ENCODE assay signal across 8 cellular contexts in genomic region chr5:78221964-78222451, GRCh38.
DNase-seq lines count a peak whose midpoint lies in the region; ATAC-seq and TF ChIP-seq lines count a peak whose summit lies in the region.

No MANE protein-coding gene starts in this region.

- no peak overlapping the region for H3K27ac ChIP-seq in Peyer's patch
- no peak overlapping the region for H3K27ac ChIP-seq in CD8-positive, alpha-beta memory T cell (ENCODE audit: low read depth, low read length)

- H3K36me3 Mint-ChIP-seq in CD8-positive, alpha-beta memory T cell: peaks cover 28 to 52% (median 33%) of the 10 kb centered on the region in 3 donors

- H3K27me3 Mint-ChIP-seq in CD8-positive, alpha-beta memory T cell: no peaks in the 10 kb centered on the region

- peaks cover 9 to 15% (median 11%) of the 10 kb centered on the region in 3 donors for H3K4me1 Mint-ChIP-seq in CD8-positive, alpha-beta memory T cell

- no peaks in the 10 kb centered on the region for H3K4me1 ChIP-seq in Peyer's patch
- no peaks in the 10 kb centered on the region for H3K4me1 ChIP-seq in CD8-positive, alpha-beta memory T cell (ENCODE audit: insufficient read depth, low read length)

- peak overlapping the region in 1 of 8 donors; percentile 86 for H3K27ac Mint-ChIP-seq in CD8-positive, alpha-beta memory T cell

- peaks cover 0 to 23% (median 0%) of the 10 kb centered on the region in 3 donors for H3K36me3 ChIP-seq in Peyer's patch
- H3K36me3 ChIP-seq in CD8-positive, alpha-beta memory T cell (ENCODE audit: insufficient read depth, low read length): no peaks in the 10 kb centered on the region

- CTCF ChIA-PET in CD8-positive, alpha-beta memory T cell (lab: Charles Lee): interaction anchor here (0.6 kb wide), 1 partner anchor 131 kb away, joined by 3 read pairs; no protein-coding TSS in a partner anchor

- H3K27me3 ChIP-seq in Peyer's patch: no peaks in the 10 kb centered on the region
- no peaks in the 10 kb centered on the region for H3K27me3 ChIP-seq in CD8-positive, alpha-beta memory T cell (ENCODE audit: insufficient read depth, low read length, poor library complexity, severe bottlenecking)

- DNase-seq in AG09319 (ENCODE audit: extremely low read depth, low read depth) (peak; percentile 16), Peyer's patch (peak in 2 of 3 donors; percentile 51 to 66), iPS-NIHi7 (ENCODE audit: extremely low spot score) (peak; percentile 59), NCI-H2081 treated with DMSO at 0.1 percent for 48 hours (lab: John Stamatoyannopoulos, UW) (no peak), SHP77 treated with DMSO at 0.1 percent for 48 hours (lab: John Stamatoyannopoulos, UW) (no peak)
- DNase-seq in CD8-positive, alpha-beta memory T cell: no peak

- POLR2A ChIA-PET in CD8-positive, alpha-beta memory T cell (lab: Charles Lee): no interaction called here

- ATAC-seq in GM19023 (IDR thresholded peaks at IDR 0.05; ENCODE audit: unreplicated experiment) (peak; percentile 99), HG03045 (IDR thresholded peaks at IDR 0.05; ENCODE audit: unreplicated experiment) (peak; percentile 99)

- no peak for TF ChIP-seq POLR2A in Peyer's patch (IDR thresholded peaks at IDR 0.05)

- no peaks in the 10 kb centered on the region for H3K9me3 ChIP-seq in Peyer's patch
- no peaks in the 10 kb centered on the region for H3K9me3 ChIP-seq in CD8-positive, alpha-beta memory T cell (ENCODE audit: low read length)

- no peak overlapping the region for H3K4me3 Mint-ChIP-seq in CD8-positive, alpha-beta memory T cell

- H3K4me3 ChIP-seq in Peyer's patch: no peak overlapping the region
- no peak overlapping the region for H3K4me3 ChIP-seq in CD8-positive, alpha-beta memory T cell (ENCODE audit: low read length)

- H3K9me3 Mint-ChIP-seq in CD8-positive, alpha-beta memory T cell: no peaks in the 10 kb centered on the region

- peak; percentile 25 for TF ChIP-seq CTCF in AG09319 (IDR thresholded peaks at IDR 0.05; ENCODE audit: low read depth, low read length)
- no peak for TF ChIP-seq CTCF in Peyer's patch (IDR thresholded peaks at IDR 0.05)

Comparison
In these comparisons a context has a peak if more than half of its experiments do, and no peak if none do; other contexts are left out.
1. DNase-seq: peak in AG09319 (single experiment), Peyer's patch (2 of 3) and iPS-NIHi7 (single experiment); none in NCI-H2081 treated with DMSO at 0.1 percent for 48 hours (single experiment), CD8-positive, alpha-beta memory T cell (0 of 5) and SHP77 treated with DMSO at 0.1 percent for 48 hours (single experiment).